Comparison of ENCODE assay signal across 20 cellular contexts in genomic region chr5:81629986-81630385, GRCh38.
DNase-seq lines count a peak whose midpoint lies in the region; ATAC-seq, FAIRE-seq and TF ChIP-seq lines count a peak whose summit lies in the region.
"Had no signal": no experiment of that assay in that cellular context is flagged by ENCODE, and none has a peak within 500 bp of the region (broad histone marks: within the 10 kb centered on the region; RNA-seq: fewer than 3 reads in every experiment).

No MANE protein-coding gene starts in this region.

- peaks cover 0 to 19% (median 0%) of the 10 kb centered on the region in 11 experiments; a peak in 1 of 22 replicates for H4K20me1 ChIP-seq in BLaER1 treated with 17β-estradiol and CSF1 and Interleukin-3, amounts not matched to agents 10 nM and 100 nM
- no peaks in the 10 kb centered on the region for H4K20me1 ChIP-seq in OCI-LY1 (ENCODE audit: insufficient read depth, low read length)

- H3K4me2 ChIP-seq in BLaER1 treated with 17β-estradiol and CSF1 and Interleukin-3, amounts not matched to agents 10 nM and 100 nM = peak overlapping the region in 6 of 11 experiments; percentile 57 to 80 (median 75); a peak in 9 of 22 replicates
- H3K4me2 ChIP-seq in OCI-LY1 (ENCODE audit: low read length) = no peak overlapping the region

- no peak for DNase-seq in H54 (ENCODE audit: insufficient read length, low spot score)
- DNase-seq in retinal pigment epithelial cell (ENCODE audit: low read depth) = peak; percentile 37
- no peak for DNase-seq in H4 (ENCODE audit: low spot score)
- DNase-seq: CD4-positive, CD25-positive, alpha-beta regulatory T cell; COR-L47; DMS79; HCEC 1CT; KBM-7; NCI-H1105; NCI-H146; NCI-H2029 treated with DMSO at 0.1 percent for 48 hours; NCI-H226; NCI-H510A treated with DMSO at 0.1 percent for 48 hours; NCI-H748 treated with DMSO at 0.1 percent for 48 hours had no signal

- FAIRE-seq in H54 (lab: Jason Lieb, UNC) = peak; percentile 50
- FAIRE-seq: HepG2 had no signal

- peak overlapping the region in 5 of 11 experiments; percentile 31 to 56 (median 38); a peak in 7 of 22 replicates for H3K27ac ChIP-seq in BLaER1 treated with 17β-estradiol and CSF1 and Interleukin-3, amounts not matched to agents 10 nM and 100 nM
- H3K27ac ChIP-seq in OCI-LY1 (ENCODE audit: low read depth, low read length, poor library complexity, severe bottlenecking) = peak overlapping the region; percentile 82

- no peak for ATAC-seq in GM21723 (IDR thresholded peaks at IDR 0.05; ENCODE audit: unreplicated experiment)
- ATAC-seq in GM21360 (IDR thresholded peaks at IDR 0.05; ENCODE audit: unreplicated experiment) = no peak
- ATAC-seq: HepG2, Right ventricle myocardium inferior had no signal

- H3K4me3 ChIP-seq in BLaER1 treated with 17β-estradiol and CSF1 and Interleukin-3, amounts not matched to agents 10 nM and 100 nM = no peak overlapping the region; a peak in 1 of 20 replicates
- H3K4me3 ChIP-seq in OCI-LY1 (ENCODE audit: low read depth, low read length, poor library complexity, severe bottlenecking) (no peak overlapping the region), retinal pigment epithelial cell (ENCODE audit: low read length) (no peak overlapping the region)

- H3K4me1 ChIP-seq in BLaER1 treated with 17β-estradiol and CSF1 and Interleukin-3, amounts not matched to agents 10 nM and 100 nM = peaks cover 7 to 87% (median 54%) of the 10 kb centered on the region in 10 experiments; a peak in 17 of 20 replicates
- peaks cover 51% of the 10 kb centered on the region for H3K4me1 ChIP-seq in OCI-LY1 (ENCODE audit: insufficient read depth, low read length, severe bottlenecking)

- peaks cover 7 to 36% (median 20%) of the 10 kb centered on the region in 11 experiments; a peak in 20 of 22 replicates for H3K9me3 ChIP-seq in BLaER1 treated with 17β-estradiol and CSF1 and Interleukin-3, amounts not matched to agents 10 nM and 100 nM (replicated peaks in 1 of 11)
- H3K9me3 ChIP-seq in OCI-LY1 (ENCODE audit: low read length) = no peaks in the 10 kb centered on the region

- no peaks in the 10 kb centered on the region for H3K9me2 ChIP-seq in OCI-LY1 (ENCODE audit: low read depth, low read length)

- no peak overlapping the region for H2AFZ ChIP-seq in OCI-LY1 (ENCODE audit: low read length)

- no peaks in the 10 kb centered on the region for H3K79me2 ChIP-seq in OCI-LY1 (ENCODE audit: insufficient read depth, low read length)

- peaks cover 15 to 76% (median 29%) of the 10 kb centered on the region in 11 experiments; a peak in 21 of 22 replicates for H3K36me3 ChIP-seq in BLaER1 treated with 17β-estradiol and CSF1 and Interleukin-3, amounts not matched to agents 10 nM and 100 nM
- H3K36me3 ChIP-seq in OCI-LY1 (ENCODE audit: insufficient read depth, low read length) = peaks cover 32% of the 10 kb centered on the region

- H3K27me3 ChIP-seq in BLaER1 treated with 17β-estradiol and CSF1 and Interleukin-3, amounts not matched to agents 10 nM and 100 nM = no peaks in the 10 kb centered on the region
- no peaks in the 10 kb centered on the region for H3K27me3 ChIP-seq in OCI-LY1 (ENCODE audit: insufficient read depth, low read length)

- TF ChIP-seq POLR2A in H54 (IDR thresholded peaks at IDR 0.05; ENCODE audit: low read depth, low read length) = no peak

- H3K9ac ChIP-seq in BLaER1 treated with 17β-estradiol and CSF1 and Interleukin-3, amounts not matched to agents 10 nM and 100 nM = no peak overlapping the region
- no peak overlapping the region for H3K9ac ChIP-seq in OCI-LY1 (ENCODE audit: low read length)

- H3F3A ChIP-seq in OCI-LY1 (ENCODE audit: insufficient read depth, low read length) = no peaks in the 10 kb centered on the region

- no peak for TF ChIP-seq CTCF in OCI-LY1 (IDR thresholded peaks at IDR 0.05; ENCODE audit: low read length)
- TF ChIP-seq CTCF in retinal pigment epithelial cell (conservative IDR thresholded peaks at IDR 0.05; ENCODE audit: low read depth, low read length) = no peak
